32 cellular contexts compared by ENCODE assay signal in the genomic region with DNA sequence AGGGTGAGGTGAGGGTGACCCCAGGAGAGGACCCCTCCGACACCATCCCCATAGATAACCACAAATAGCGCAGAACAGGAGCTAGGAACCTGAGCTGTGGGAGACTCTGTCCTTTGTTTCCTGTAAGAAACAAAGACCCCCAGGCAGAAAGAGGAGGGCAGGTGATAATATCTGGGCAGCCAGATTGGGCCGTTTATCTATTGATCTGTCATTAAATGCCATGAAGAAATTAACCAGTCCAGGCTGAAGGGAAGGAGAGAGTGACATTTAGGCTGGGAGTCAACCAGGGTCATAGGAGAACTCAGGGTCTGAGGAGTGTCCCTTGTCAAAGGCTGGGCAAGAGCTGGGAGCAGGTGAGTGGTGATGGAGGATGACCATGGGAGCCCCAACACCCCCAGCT.
"Had no signal": no experiment of that assay in that cellular context is flagged by ENCODE, and none has a peak within 500 bp of the region (broad histone marks: within the 10 kb centered on the region; RNA-seq: fewer than 3 reads in every experiment).

No MANE protein-coding gene starts in this region.

- H3K36me3 Mint-ChIP-seq: activated naive CD4-positive, alpha-beta T cell treated with anti-CD3 and anti-CD28 coated beads, Interleukin-2, amount 50 U/mL, for 72 hours; IgD-negative memory B cell had no signal

- ATAC-seq: activated CD8-positive, alpha-beta T cell treated with anti-CD3 and anti-CD28 coated beads, Interleukin-2, amount 10 ng/mL, durations not matched to agents 7 days and 5 days; activated naive CD4-positive, alpha-beta T cell treated with anti-CD3 and anti-CD28 coated beads, Interleukin-2, amount 50 U/mL, for 72 hours; body of pancreas had no signal

- H3K27me3 Mint-ChIP-seq: activated CD4-positive, alpha-beta T cell treated with anti-CD3 and anti-CD28 coated beads, Interleukin-2, amount 10 ng/mL, durations not matched to agents 24 days and 14 days; activated T-cell treated with anti-CD3 and anti-CD28 coated beads, Interleukin-2, amount 50 U/mL, for 24 hours had no signal

- H3K4me1 ChIP-seq: adrenal gland, body of pancreas had no signal

- DNase-seq: activated CD4-positive, alpha-beta T cell treated with anti-CD3 and anti-CD28 coated beads, Interleukin-2, amount 10 ng/mL, durations not matched to agents 24 days and 14 days; activated CD4-positive, alpha-beta T cell treated with anti-CD3 and anti-CD28 coated beads, Interleukin-2, amount 50 U/mL, for 48 hours; activated CD4-positive, CD25-positive, alpha-beta regulatory T cell; activated CD8-positive, alpha-beta T cell treated with anti-CD3 and anti-CD28 coated beads, Interleukin-2, amount 10 ng/mL, durations not matched to agents 7 days and 5 days; activated gamma-delta T cell; activated naive CD4-positive, alpha-beta T cell treated with Interleukin-2 at 50 U/mL for 16 hours; activated T-cell treated with anti-CD3 and anti-CD28 coated beads, Interleukin-2, amount 50 U/mL, for 24 hours; adrenal gland; body of pancreas; caudate nucleus; cerebellar nuclear complex; Karpas-422; KBM-7; NCI-H1105; NCI-H1417 treated with DMSO at 0.1 percent for 48 hours; NCI-H187; NCI-H2029 treated with DMSO at 0.1 percent for 48 hours; NCI-H2107; NCI-H2171; NCI-H510A; NCI-H526; NCI-H748 treated with DMSO at 0.1 percent for 48 hours; NK-92 treated with Interleukin-12 subunit alpha and Interleukin-12 subunit beta, amount 100 ng/mL, for 24 hours; Right ventricle myocardium superior; T-helper 1 cell; T-helper 2 cell; T-helper 9 cell; WERI-Rb-1 had no signal

- H3K27me3 ChIP-seq: adrenal gland, body of pancreas had no signal

- H3K4me3 Mint-ChIP-seq: activated CD4-positive, alpha-beta T cell treated with anti-CD3 and anti-CD28 coated beads, Interleukin-2, amount 10 ng/mL, durations not matched to agents 24 days and 14 days; activated CD8-positive, alpha-beta T cell treated with anti-CD3 and anti-CD28 coated beads, Interleukin-2, amount 10 ng/mL, durations not matched to agents 7 days and 5 days; activated T-cell treated with anti-CD3 and anti-CD28 coated beads, Interleukin-2, amount 50 U/mL, for 24 hours; IgD-negative memory B cell had no signal

- H3K27ac ChIP-seq: adrenal gland, body of pancreas, SK-N-MC, WERI-Rb-1 had no signal

- H3K36me3 ChIP-seq: adrenal gland, WERI-Rb-1 had no signal

- H3K9me3 ChIP-seq: adrenal gland, body of pancreas had no signal

- H3K27ac Mint-ChIP-seq: activated CD4-positive, alpha-beta T cell treated with anti-CD3 and anti-CD28 coated beads, Interleukin-2, amount 10 ng/mL, durations not matched to agents 24 days and 14 days; activated CD8-positive, alpha-beta T cell treated with anti-CD3 and anti-CD28 coated beads, Interleukin-2, amount 10 ng/mL, durations not matched to agents 7 days and 5 days; activated T-cell treated with anti-CD3 and anti-CD28 coated beads, Interleukin-2, amount 50 U/mL, for 24 hours; activated T-helper 2 cell treated with anti-CD3 and anti-CD28 coated beads, Interferon-gamma antibody, Interleukin-2, Interleukin-4, amounts not matched to agents 10 μg/mL and 5 μg/mL and 100 μg/mL, durations not matched to agents 14 hours and 24 hours and 36 hours; IgD-negative memory B cell had no signal

- H3K4me3 ChIP-seq: adrenal gland, body of pancreas, SK-N-MC had no signal

- H3K9me3 Mint-ChIP-seq: activated CD4-positive, alpha-beta T cell treated with anti-CD3 and anti-CD28 coated beads, Interleukin-2, amount 10 ng/mL, durations not matched to agents 24 days and 14 days; activated naive CD4-positive, alpha-beta T cell treated with anti-CD3 and anti-CD28 coated beads, Interleukin-2, amount 50 U/mL, for 72 hours; activated T-cell treated with anti-CD3 and anti-CD28 coated beads, Interleukin-2, amount 50 U/mL, for 24 hours; activated T-helper 2 cell treated with anti-CD3 and anti-CD28 coated beads, Interferon-gamma antibody, Interleukin-2, Interleukin-4, amounts not matched to agents 10 μg/mL and 5 μg/mL and 100 μg/mL, durations not matched to agents 14 hours and 24 hours and 36 hours; IgD-negative memory B cell had no signal
